ENCODE assay signal across 36 cellular contexts in the genomic region with DNA sequence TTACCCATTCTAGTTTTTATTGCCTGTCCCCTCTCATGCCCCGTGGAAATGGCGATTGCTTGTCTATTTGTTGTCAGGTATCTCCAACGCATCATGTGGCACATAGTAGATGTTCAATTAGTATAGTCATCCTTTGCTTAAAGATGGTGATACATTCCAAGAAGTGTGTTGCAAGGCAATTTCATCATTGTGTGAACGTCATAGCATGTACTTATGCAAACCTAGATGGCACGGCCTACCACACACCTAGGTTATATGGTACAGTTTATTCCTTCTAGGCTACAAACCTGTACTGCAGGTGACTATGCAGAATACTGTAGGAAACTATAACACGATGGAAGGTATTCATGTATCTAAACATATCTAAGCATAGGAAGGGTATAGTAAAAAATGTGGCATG.
"Had no signal": no experiment of that assay in that cellular context is flagged by ENCODE, and none has a peak within 500 bp of the region (broad histone marks: within the 10 kb centered on the region; RNA-seq: fewer than 3 reads in every experiment).

No MANE protein-coding gene starts in this region.

- H3K27ac Mint-ChIP-seq: activated CD4-positive, alpha-beta memory T cell treated with anti-CD3 and anti-CD28 coated beads, Interleukin-2, amount 10 ng/mL, durations not matched to agents 7 days and 5 days; activated CD4-positive, alpha-beta T cell treated with anti-CD3 and anti-CD28 coated beads for 36 hours; activated CD4-positive, alpha-beta T cell treated with anti-CD3 and anti-CD28 coated beads, Interleukin-2, amount 10 ng/mL, durations not matched to agents 7 days and 5 days; activated naive CD4-positive, alpha-beta T cell treated with anti-CD3 and anti-CD28 coated beads for 36 hours; activated naive CD4-positive, alpha-beta T cell treated with anti-CD3 and anti-CD28 coated beads, Interleukin-2, amount 50 U/mL, for 72 hours; activated naive CD8-positive, alpha-beta T cell treated with anti-CD3 and anti-CD28 coated beads for 36 hours; activated T-cell treated with anti-CD3 and anti-CD28 coated beads, Interleukin-2, amount 50 U/mL, for 72 hours; activated T-helper 1 cell treated with anti-CD3 and anti-CD28 coated beads, Interleukin-12 subunit alpha, Interleukin-12 subunit beta, Interleukin-2, Interleukin-4 antibody, amounts not matched to agents 30 ng/mL and 10 ng/mL and 1 ng/mL, durations not matched to agents 14 hours and 24 hours and 36 hours; activated T-helper 17 cell treated with anti-CD3 and anti-CD28 coated beads, Interleukin-2, amount 50 U/mL, for 72 hours; brain; T-helper 1 cell treated with Interleukin-12 subunit alpha and Interleukin-12 subunit beta and Interleukin-4 antibody, amounts not matched to agents 30 μg/mL and 1 μg/mL, for 36 hours; T-helper 2 cell treated with Interferon-gamma antibody and Interleukin-4, amounts not matched to agents 5 μg/mL and 100 μg/mL, for 36 hours; WTC11 had no signal

- H3K27ac ChIP-seq: adrenal gland, ascending aorta, WERI-Rb-1 had no signal

- H3K4me3 Mint-ChIP-seq: activated CD4-positive, alpha-beta memory T cell treated with anti-CD3 and anti-CD28 coated beads, Interleukin-2, amount 10 ng/mL, durations not matched to agents 7 days and 5 days; activated CD4-positive, alpha-beta T cell treated with anti-CD3 and anti-CD28 coated beads for 36 hours; activated CD4-positive, alpha-beta T cell treated with anti-CD3 and anti-CD28 coated beads, Interleukin-2, amount 10 ng/mL, durations not matched to agents 7 days and 5 days; activated naive CD4-positive, alpha-beta T cell treated with anti-CD3 and anti-CD28 coated beads for 36 hours; activated naive CD8-positive, alpha-beta T cell treated with anti-CD3 and anti-CD28 coated beads for 36 hours; activated T-cell treated with anti-CD3 and anti-CD28 coated beads, Interleukin-2, amount 50 U/mL, for 4 hours; activated T-cell treated with anti-CD3 and anti-CD28 coated beads, Interleukin-2, amount 50 U/mL, for 72 hours; activated T-helper 1 cell treated with anti-CD3 and anti-CD28 coated beads, Interleukin-12 subunit alpha, Interleukin-12 subunit beta, Interleukin-2, Interleukin-4 antibody, amounts not matched to agents 30 ng/mL and 10 ng/mL and 1 ng/mL, durations not matched to agents 14 hours and 24 hours and 36 hours; activated T-helper 17 cell treated with anti-CD3 and anti-CD28 coated beads, Interleukin-2, amount 50 U/mL, for 72 hours; brain; T-helper 1 cell treated with Interleukin-12 subunit alpha and Interleukin-12 subunit beta and Interleukin-4 antibody, amounts not matched to agents 30 μg/mL and 1 μg/mL, for 36 hours; T-helper 2 cell treated with Interferon-gamma antibody and Interleukin-4, amounts not matched to agents 5 μg/mL and 100 μg/mL, for 36 hours; WTC11 had no signal

- H3K36me3 Mint-ChIP-seq: activated naive CD8-positive, alpha-beta T cell treated with anti-CD3 and anti-CD28 coated beads for 36 hours had no signal

- DNase-seq: activated CD4-positive, alpha-beta memory T cell treated with anti-CD3 and anti-CD28 coated beads, Interleukin-2, amount 10 ng/mL, durations not matched to agents 7 days and 5 days; activated CD4-positive, alpha-beta T cell treated with anti-CD3 and anti-CD28 coated beads for 1 hour; activated CD4-positive, alpha-beta T cell treated with anti-CD3 and anti-CD28 coated beads for 36 hours; activated CD4-positive, alpha-beta T cell treated with anti-CD3 and anti-CD28 coated beads for 48 hours; activated CD4-positive, alpha-beta T cell treated with anti-CD3 and anti-CD28 coated beads, Interleukin-2, amount 10 ng/mL, durations not matched to agents 7 days and 5 days; activated CD4-positive, alpha-beta T cell treated with anti-CD3 and anti-CD28 coated beads, Interleukin-2, amount 50 U/mL, for 48 hours; activated CD4-positive, CD25-positive, alpha-beta regulatory T cell; activated CD8-positive, alpha-beta memory T cell treated with anti-CD3 and anti-CD28 coated beads, Interleukin-2, amount 50 U/mL, for 4 hours; activated effector memory CD4-positive, alpha-beta T cell treated with anti-CD3 and anti-CD28 coated beads, Interleukin-2, amount 50 U/mL, for 16 hours; activated gamma-delta T cell treated with Interleukin-2 at 50 U/mL for 16 hours; activated naive CD4-positive, alpha-beta T cell; activated naive CD4-positive, alpha-beta T cell treated with anti-CD3 and anti-CD28 coated beads for 36 hours; activated naive CD4-positive, alpha-beta T cell treated with anti-CD3 and anti-CD28 coated beads, Interleukin-2, amount 50 U/mL, for 16 hours; activated naive CD8-positive, alpha-beta T cell treated with anti-CD3 and anti-CD28 coated beads for 36 hours; activated T-cell treated with anti-CD3 and anti-CD28 coated beads for 4 hours; activated T-cell treated with anti-CD3 and anti-CD28 coated beads, Interleukin-2, amount 50 U/mL, for 1 hour; activated T-cell treated with anti-CD3 and anti-CD28 coated beads, Interleukin-2, amount 50 U/mL, for 4 hours; activated T-cell treated with anti-CD3 and anti-CD28 coated beads, Interleukin-2, amount 50 U/mL, for 72 hours; adrenal gland; amygdala; anterior cingulate cortex; central memory CD4-positive, alpha-beta T cell; SW 1271; T-helper 1 cell; T-helper 2 cell; T-helper 9 cell; WERI-Rb-1 had no signal

- H3K27me3 ChIP-seq: adrenal gland, ascending aorta had no signal

- H3K4me3 ChIP-seq: adrenal gland, ascending aorta had no signal

- ATAC-seq: activated CD4-positive, alpha-beta T cell treated with anti-CD3 and anti-CD28 coated beads for 36 hours; activated CD4-positive, CD25-positive, alpha-beta regulatory T cell treated with anti-CD3 and anti-CD28 coated beads, Interleukin-2, amount 50 U/mL, for 24 hours; activated naive CD4-positive, alpha-beta T cell treated with anti-CD3 and anti-CD28 coated beads, Interleukin-2, amount 50 U/mL, for 72 hours; activated T-cell treated with anti-CD3 and anti-CD28 coated beads, Interleukin-2, amount 50 U/mL, for 4 hours; activated T-cell treated with anti-CD3 and anti-CD28 coated beads, Interleukin-2, amount 50 U/mL, for 72 hours; activated T-helper 17 cell treated with anti-CD3 and anti-CD28 coated beads, Interleukin-2, amount 50 U/mL, for 72 hours; WTC11 had no signal

- H3K36me3 ChIP-seq: adrenal gland, ascending aorta, WERI-Rb-1 had no signal
